In the genomic region with DNA sequence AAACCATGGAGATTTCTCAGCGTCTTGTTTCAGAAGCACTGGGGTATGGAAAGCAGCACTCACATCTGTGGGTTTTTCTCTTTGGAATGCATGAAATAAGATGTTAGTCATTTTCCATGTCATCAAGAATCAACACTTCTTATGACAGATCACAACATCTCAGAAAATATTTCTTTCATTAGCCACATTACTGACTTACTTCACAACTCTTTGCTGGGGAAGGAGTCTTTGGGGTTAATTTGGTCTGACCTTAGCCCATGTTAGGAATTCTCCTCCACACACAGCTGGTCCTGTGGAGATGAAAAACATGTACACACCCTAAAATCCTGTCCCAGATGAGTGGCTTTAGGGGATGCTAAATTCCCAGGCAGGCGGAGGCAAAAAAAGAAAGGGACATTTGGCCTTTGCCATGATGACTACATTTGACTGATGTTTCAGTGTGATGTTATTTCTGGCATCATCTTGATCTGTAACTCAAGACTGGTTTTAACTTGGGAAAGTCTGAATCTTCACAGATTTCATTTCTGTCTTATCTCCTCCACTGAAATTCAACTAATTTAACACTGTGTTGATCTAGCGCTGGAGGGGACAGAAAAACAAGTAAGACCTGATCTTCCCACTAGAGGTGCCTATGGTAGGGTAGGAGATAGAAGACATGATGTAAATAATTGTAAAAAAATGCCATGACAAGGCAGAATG, we compare ENCODE assay signal across 16 cellular contexts.
A peak's percentile ranks its signal among the peaks of the same experiment; 100 is the strongest.
DNase-seq lines count a peak whose midpoint lies in the region; ATAC-seq, FAIRE-seq and TF ChIP-seq lines count a peak whose summit lies in the region.
"Had no signal": no experiment of that assay in that cellular context is flagged by ENCODE, and none has a peak within 500 bp of the region (broad histone marks: within the 10 kb centered on the region; RNA-seq: fewer than 3 reads in every experiment).

No MANE protein-coding gene starts in this region.

- no peak overlapping the region for H3K4me3 Mint-ChIP-seq in MCF 10A (ENCODE audit: unreplicated experiment)
- H3K4me3 Mint-ChIP-seq: activated T-cell treated with anti-CD3 and anti-CD28 coated beads, Interleukin-2, amount 50 U/mL, for 24 hours had no signal

- ATAC-seq in GM19467 (IDR thresholded peaks at IDR 0.05; ENCODE audit: unreplicated experiment) (no peak), HG03139 (IDR thresholded peaks at IDR 0.05; ENCODE audit: unreplicated experiment) (no peak), HG03442 (IDR thresholded peaks at IDR 0.05; ENCODE audit: unreplicated experiment) (no peak)

- H3K36me3 ChIP-seq in breast epithelium (no peaks in the 10 kb centered on the region), H1 (ENCODE audit: control insufficient read depth in 2 of 4, insufficient read depth in 4 of 4, low read length in 3 of 4) (no peaks in the 10 kb centered on the region)

- no peak overlapping the region for H3K4me3 ChIP-seq in breast epithelium
- H3K4me3 ChIP-seq in H1 (ENCODE audit: extremely low read depth in 1 of 4, insufficient read depth in 2 of 4, low read depth in 3 of 4, low read length in 4 of 4): no peak overlapping the region

- no peaks in the 10 kb centered on the region for H3K27me3 Mint-ChIP-seq in MCF 10A (ENCODE audit: insufficient read depth, unreplicated experiment)

- no peak overlapping the region for H3K23ac ChIP-seq in H1 (ENCODE audit: insufficient read length)

- no peak for TF ChIP-seq POLR2A in breast epithelium (IDR thresholded peaks at IDR 0.05)
- TF ChIP-seq POLR2A in H1 (IDR thresholded peaks at IDR 0.05; ENCODE audit: control extremely low read depth in 1 of 2, low read depth in 2 of 2, low read length in 2 of 2): no peak

- no peak for FAIRE-seq in H1 (lab: Jason Lieb, UNC)
- FAIRE-seq: A204.1, colon had no signal

- no peak overlapping the region for H3K27ac Mint-ChIP-seq in MCF 10A (ENCODE audit: low read depth, unreplicated experiment)
- H3K27ac Mint-ChIP-seq: activated T-cell treated with anti-CD3 and anti-CD28 coated beads, Interleukin-2, amount 50 U/mL, for 24 hours had no signal

- H3K9me3 Mint-ChIP-seq in MCF 10A (ENCODE audit: unreplicated experiment): peaks cover 14% of the 10 kb centered on the region

- no peaks in the 10 kb centered on the region for H3K23me2 ChIP-seq in H1 (ENCODE audit: low read depth, low read length)

- TF ChIP-seq EP300 in H1 (IDR thresholded peaks at IDR 0.05; ENCODE audit: borderline replicate concordance in 1 of 2, low read depth in 2 of 2, low read length in 2 of 2): no peak

- H3K4me2 ChIP-seq in H1 (ENCODE audit: insufficient read depth in 1 of 2, low read depth in 2 of 2, low read length in 2 of 2): no peak overlapping the region

- TF ChIP-seq RAD21 in H1 (IDR thresholded peaks at IDR 0.05 in 1 of 2, conservative IDR thresholded peaks at IDR 0.05 in 1 of 2; ENCODE audit: low read depth in 2 of 2, low read length in 2 of 2): no peak

- no peak overlapping the region for H3K4ac ChIP-seq in H1 (replicated peaks; ENCODE audit: insufficient read length, low read depth, low read length)

- H3K4me1 ChIP-seq in breast epithelium (no peaks in the 10 kb centered on the region), H1 (replicated peaks in 1 of 4; ENCODE audit: control insufficient read depth in 3 of 4, insufficient read depth in 4 of 4, low read length in 3 of 4) (peaks cover 0 to 8% (median 5%) of the 10 kb centered on the region in 4 experiments; a peak in 3 of 7 replicates)
- H3K4me1 ChIP-seq: parathyroid adenoma had no signal

- CTCF ChIA-PET in MCF 10A (lab: Yijun Ruan, JAX) (interaction anchor here (0.6 kb wide), 1 partner anchor 67 kb away, joined by 4 read pairs; no protein-coding TSS in a partner anchor), H1 (lab: Charles Lee; ENCODE audit: partially characterized antibody) (interaction anchor here (0.9 kb wide), 1 partner anchor 174 kb away, joined by 3 read pairs; no protein-coding TSS in a partner anchor)

- no TSS peak for BruUV-seq in MCF 10A (replicated peaks; lab: Mats Ljungman, UMichigan)

- intact Hi-C loops in MCF 10A (cut with micrococcal nuclease) (no loop called here), breast epithelium (cut with DNase I; ENCODE audit: low total_unique reads) (no loop called here)

- H3K79me1 ChIP-seq in H1 (ENCODE audit: low read depth, low read length): no peaks in the 10 kb centered on the region

- no peaks in the 10 kb centered on the region for H3K27me3 ChIP-seq in breast epithelium
- no peaks in the 10 kb centered on the region; a peak in 1 of 7 replicates for H3K27me3 ChIP-seq in H1 (replicated peaks in 1 of 4; ENCODE audit: control insufficient read depth in 3 of 4, extremely low read depth in 1 of 4, insufficient read depth in 3 of 4, low read length in 3 of 4)

- H3K36me3 Mint-ChIP-seq in MCF 10A (ENCODE audit: insufficient read depth, unreplicated experiment): no peaks in the 10 kb centered on the region

- H4K5ac ChIP-seq in H1 (ENCODE audit: insufficient read length, low read depth, low read length): no peak overlapping the region

- no peaks in the 10 kb centered on the region for H3K9me3 ChIP-seq in breast epithelium
- no peaks in the 10 kb centered on the region for H3K9me3 ChIP-seq in H1 (ENCODE audit: insufficient read depth in 2 of 2, low read depth in 1 of 2, low read length in 1 of 2)

- no peak overlapping the region for H2AK5ac ChIP-seq in H1 (ENCODE audit: low read depth, low read length)

- H2BK20ac ChIP-seq in H1 (ENCODE audit: low read length): 0 out of 2 replicates have a peak overlapping the region, but pooled peaks have one; percentile 41

- 73% methylated on average over 3 of the region's 3 CpGs; no CpG with 5 or more reads in 1 of the 2 experiments for WGBS in H1 (ENCODE audit: extremely low coverage in 1 of 2, insufficient coverage in 1 of 2, insufficient read length in 1 of 2, insufficient replicate concordance in 2 of 2, low coverage in 1 of 2, low lambda C conversion rate in 2 of 2, missing lambda C conversion rate in 1 of 2), 2 experiments

- no peak overlapping the region for H2AFZ ChIP-seq in H1 (ENCODE audit: low read length)
- H2AFZ ChIP-seq: parathyroid adenoma had no signal

- POLR2A ChIA-PET in MCF 10A (lab: Yijun Ruan, JAX): no interaction called here
- POLR2A ChIA-PET in H1 (lab: Charles Lee; ENCODE audit: partially characterized antibody): no interaction called here

- H4K91ac ChIP-seq in H1 (replicated peaks; ENCODE audit: insufficient read length, low read length): no peak overlapping the region

- peak overlapping the region in 1 of 2 donors; percentile 66 for H3K27ac ChIP-seq in breast epithelium
- no peak overlapping the region for H3K27ac ChIP-seq in H1 (ENCODE audit: low read depth, low read length)
- H3K27ac ChIP-seq: parathyroid adenoma had no signal

- no peaks in the 10 kb centered on the region for H3K79me2 ChIP-seq in H1 (ENCODE audit: control insufficient read depth in 1 of 2, insufficient read depth in 2 of 2, low read length in 2 of 2)
- H3K79me2 ChIP-seq: parathyroid adenoma had no signal

- H3K14ac ChIP-seq in H1 (ENCODE audit: insufficient read length): no peak overlapping the region

- H4K8ac ChIP-seq in H1 (ENCODE audit: extremely low read depth, insufficient read depth, low read length): no peak overlapping the region

- H3K9ac ChIP-seq in H1 (replicated peaks in 1 of 4; ENCODE audit: extremely low read depth in 1 of 4, low read depth in 3 of 4, low read length in 3 of 4): no peak overlapping the region
- H3K9ac ChIP-seq: parathyroid adenoma had no signal

- no peak for TF ChIP-seq CTCF in MCF 10A (IDR thresholded peaks at IDR 0.05; ENCODE audit: unreplicated experiment)
- no peak for TF ChIP-seq CTCF in breast epithelium (IDR thresholded peaks at IDR 0.05)
- no peak for TF ChIP-seq CTCF in H1 (IDR thresholded peaks at IDR 0.05; ENCODE audit: control extremely low read depth in 1 of 3, insufficient read depth in 1 of 3, low read depth in 1 of 3, low read length in 3 of 3)

- DNase-seq in MCF 10A (ENCODE audit: unreplicated experiment) (peak; percentile 21), breast epithelium (ENCODE audit: low spot score in 2 of 2) (no peak), H1 (ENCODE audit: low read depth in 1 of 2, low spot score in 2 of 2) (no peak), kidney tubule cell (ENCODE audit: low spot score) (peak; percentile 93), AML-193 (lab: John Stamatoyannopoulos, UW) (no peak)
- DNase-seq: activated T-cell treated with anti-CD3 and anti-CD28 coated beads, Interleukin-2, amount 50 U/mL, for 24 hours; GF-D8; H7; NCI-H1092; NK-92 treated with Interleukin-12 subunit alpha and Interleukin-12 subunit beta, amount 100 ng/mL, for 24 hours had no signal

- H2BK15ac ChIP-seq in H1 (ENCODE audit: low read length): 0 out of 2 replicates have a peak overlapping the region, but pooled peaks have one; percentile 14

- H3K56ac ChIP-seq in H1 (replicated peaks; ENCODE audit: insufficient read length, low read depth, low read length): no peak overlapping the region

- H2BK5ac ChIP-seq in H1 (ENCODE audit: low read depth, low read length): no peak overlapping the region

- H3K4me1 Mint-ChIP-seq in MCF 10A (ENCODE audit: insufficient read depth, unreplicated experiment): peaks cover 5% of the 10 kb centered on the region

- H4K20me1 ChIP-seq in H1 (replicated peaks in 1 of 2; ENCODE audit: control insufficient read depth in 1 of 2, insufficient read depth in 2 of 2, low read length in 2 of 2): no peaks in the 10 kb centered on the region

- H3K18ac ChIP-seq in H1 (ENCODE audit: extremely low read depth, low read length): no peak overlapping the region

- H2BK120ac ChIP-seq in H1 (replicated peaks; ENCODE audit: low read depth, low read length): no peak overlapping the region

- H2BK12ac ChIP-seq in H1 (ENCODE audit: low read depth, low read length): no peak overlapping the region

TF ChIP-seq in H1, 55 proteins besides CTCF, POLR2A, EP300 and RAD21 (continues in another document):
- no peak for TF ChIP-seq BCL11A (IDR thresholded peaks at IDR 0.05; ENCODE audit: low read depth in 2 of 2, low read length in 2 of 2)
- TF ChIP-seq CREB1 (IDR thresholded peaks at IDR 0.05): no peak

Comparison
In these comparisons a context has a peak if more than half of its experiments do, and no peak if none do; other contexts are left out.
1. DNase-seq: peak in MCF 10A (single experiment) and kidney tubule cell (single experiment); none in breast epithelium (0 of 2), H1 (0 of 2) and AML-193 (0 of 2).